Comparison of ENCODE assay signal across 1 cellular context in the genomic region with DNA sequence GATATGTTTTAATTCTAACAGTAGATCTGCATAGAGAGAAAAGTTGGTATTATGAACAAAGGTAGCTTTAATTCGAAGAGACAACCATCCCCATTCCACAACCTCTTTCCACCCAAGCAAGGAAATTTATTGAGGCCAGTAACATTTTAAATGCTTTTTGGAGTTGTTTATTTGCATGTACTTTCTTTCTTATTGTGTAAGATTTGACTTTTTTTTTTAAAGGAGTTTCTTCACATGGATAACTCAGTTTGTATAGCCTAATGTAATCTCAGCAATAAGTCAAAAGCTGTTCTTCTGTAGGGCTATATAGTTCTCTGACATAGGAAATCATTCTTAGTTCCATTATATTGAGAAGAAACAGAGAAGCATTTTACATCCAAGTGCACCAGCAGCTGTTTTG.
TF ChIP-seq lines count a peak whose summit lies in the region.

No MANE protein-coding gene starts in this region.

TF ChIP-seq in IMR-90, 13 proteins besides CTCF, POLR2A, EP300 and RAD21:
- TF ChIP-seq RCOR1 (IDR thresholded peaks at IDR 0.05; ENCODE audit: insufficient replicate concordance, low read length) (no peak), SMC3 (IDR thresholded peaks at IDR 0.05; ENCODE audit: low read depth, low read length) (no peak), BHLHE40 (IDR thresholded peaks at IDR 0.05; ENCODE audit: low read depth, low read length) (no peak), FOS (IDR thresholded peaks at IDR 0.05; ENCODE audit: low read depth, low read length) (no peak), MXI1 (IDR thresholded peaks at IDR 0.05; ENCODE audit: borderline replicate concordance, low read depth, low read length) (no peak), MAFK (IDR thresholded peaks at IDR 0.05; ENCODE audit: low read depth, low read length) (no peak), RFX5 (IDR thresholded peaks at IDR 0.05; ENCODE audit: low read depth, low read length) (no peak)
- TF ChIP-seq, protein P1, sequence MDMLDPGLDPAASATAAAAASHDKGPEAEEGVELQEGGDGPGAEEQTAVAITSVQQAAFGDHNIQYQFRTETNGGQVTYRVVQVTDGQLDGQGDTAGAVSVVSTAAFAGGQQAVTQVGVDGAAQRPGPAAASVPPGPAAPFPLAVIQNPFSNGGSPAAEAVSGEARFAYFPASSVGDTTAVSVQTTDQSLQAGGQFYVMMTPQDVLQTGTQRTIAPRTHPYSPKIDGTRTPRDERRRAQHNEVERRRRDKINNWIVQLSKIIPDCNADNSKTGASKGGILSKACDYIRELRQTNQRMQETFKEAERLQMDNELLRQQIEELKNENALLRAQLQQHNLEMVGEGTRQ (IDR thresholded peaks at IDR 0.05; ENCODE audit: low read depth, low read length) = no peak
